In the genomic region with DNA sequence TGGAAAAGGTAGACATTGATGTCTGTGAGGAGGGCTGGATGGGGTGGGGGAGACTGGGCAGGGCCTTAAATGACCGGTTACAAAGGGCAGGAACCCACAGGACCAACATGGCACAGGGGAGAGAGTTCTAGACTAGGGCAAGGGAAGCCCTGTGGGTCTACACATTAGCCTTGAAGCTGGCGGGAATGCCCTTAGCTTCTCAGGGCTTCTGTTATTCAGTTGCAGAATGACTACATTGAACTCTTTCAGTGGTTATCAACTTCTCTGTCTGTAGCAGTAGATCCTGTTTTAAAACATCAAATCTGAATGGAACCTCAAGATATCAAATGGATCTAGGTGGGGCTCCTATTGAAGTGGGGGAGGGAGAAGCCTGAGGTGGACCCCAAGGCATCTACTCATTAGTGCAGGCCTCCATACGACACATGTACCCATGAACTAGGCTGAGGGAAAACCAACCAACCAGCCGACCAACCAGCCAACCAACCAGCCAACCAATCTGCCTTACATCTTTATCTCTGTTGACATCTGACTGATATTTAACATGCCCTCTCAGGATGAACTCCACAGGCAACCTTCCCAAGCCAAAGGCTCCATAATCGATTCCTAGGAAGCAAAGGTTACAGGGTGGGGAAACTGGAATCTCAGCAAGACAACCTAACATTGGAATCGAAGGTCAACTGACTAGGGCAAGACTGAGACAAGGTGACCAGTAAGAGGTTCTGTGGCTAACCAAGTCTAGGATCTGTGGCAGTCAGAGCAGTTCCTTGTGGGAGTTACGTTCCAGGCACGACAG, we compare ENCODE assay signal across 15 cellular contexts. TPM values are rescaled to one million over a fixed set of nuclear protein-coding genes. Genes with fewer than 3 reads are reported as not detected.
DNase-seq lines count a peak whose midpoint lies in the region; ATAC-seq, FAIRE-seq and TF ChIP-seq lines count a peak whose summit lies in the region.
"Had no signal": no experiment of that assay in that cellular context is flagged by ENCODE, and none has a peak within 500 bp of the region (broad histone marks: within the 10 kb centered on the region; RNA-seq: fewer than 3 reads in every experiment).

No MANE protein-coding gene starts in this region.

- TF ChIP-seq CTCF in GM12878 (IDR thresholded peaks at IDR 0.05 in 2 of 3, conservative IDR thresholded peaks at IDR 0.05 in 1 of 3; ENCODE audit: control insufficient read depth in 2 of 3, extremely low read depth in 1 of 3, insufficient read depth in 1 of 3, low read depth in 3 of 3, low read length in 3 of 3) (no peak), Peyer's patch (IDR thresholded peaks at IDR 0.05) (no peak)

- peaks cover 15% of the 10 kb centered on the region for H3K4me1 ChIP-seq in GM12878 (ENCODE audit: control insufficient read depth, insufficient read depth, low read length)
- peaks cover 0 to 9% (median 0%) of the 10 kb centered on the region in 4 donors for H3K4me1 ChIP-seq in Peyer's patch

- 61% methylated on average over 8 of the region's 8 CpGs for WGBS in GM12878 (ENCODE audit: insufficient coverage, insufficient replicate concordance, low lambda C conversion rate, missing lambda C conversion rate)

- no TSS peak for BruUV-seq in GM12878 (replicated peaks; lab: Mats Ljungman, UMichigan)

- POLR2A ChIA-PET in GM12878 (lab: Charles Lee), result interaction anchor here (0.5 to 1.0 kb wide), 2 partner anchors 14 to 174 kb away, joined by 3 to 5 read pairs; no protein-coding TSS in a partner anchor

- peak; percentile 49 for FAIRE-seq in GM12878 (lab: Jason Lieb, UNC)
- FAIRE-seq: islet of Langerhans had no signal

- intact Hi-C loops in GM12878 (cut with micrococcal nuclease; ENCODE audit: unreplicated experiment), result no loop called here

- H3K27ac ChIP-seq in GM12878 (ENCODE audit: control insufficient read depth, insufficient read depth) (no peak overlapping the region), Peyer's patch (peak overlapping the region in 2 of 4 donors; percentile 56 to 59)
- H3K27ac ChIP-seq: right atrium auricular region had no signal

- RAD21 ChIA-PET in GM12878 (lab: Charles Lee; ENCODE audit: unreplicated experiment), result interaction anchor here (0.9 to 1.0 kb wide), 2 partner anchors 12 to 16 kb away, joined by 3 to 4 read pairs; no protein-coding TSS in a partner anchor

- 0 out of 3 replicates have a peak, but pooled peaks cover 2% of the 10 kb centered on the region for H3K9me3 ChIP-seq in GM12878 (replicated peaks; ENCODE audit: control insufficient read depth, insufficient read depth, low read length)
- no peaks in the 10 kb centered on the region for H3K9me3 ChIP-seq in Peyer's patch
- H3K9me3 ChIP-seq: right atrium auricular region had no signal

- TF ChIP-seq EP300 in GM12878 (IDR thresholded peaks at IDR 0.05; ENCODE audit: borderline replicate concordance in 1 of 2, control insufficient read depth in 1 of 2, low read depth in 2 of 2, low read length in 2 of 2), result no peak

- no peaks in the 10 kb centered on the region; the same call in 1 of the 2 replicates for H3K79me2 ChIP-seq in GM12878 (ENCODE audit: control insufficient read depth, insufficient read depth, low read length)

- no peak overlapping the region for H3K9ac ChIP-seq in GM12878 (ENCODE audit: control insufficient read depth, insufficient read depth, low read length)

- H3K4me2 ChIP-seq in GM12878 (ENCODE audit: control insufficient read depth, insufficient read depth), result no peak overlapping the region

- TF ChIP-seq RAD21 in GM12878 (IDR thresholded peaks at IDR 0.05; ENCODE audit: insufficient read depth, low read depth, low read length), result no peak

- in situ Hi-C loops in GM12878 (cut with MboI), result no loop called here

- SMC1A ChIA-PET in GM12878 (lab: Charles Lee; ENCODE audit: uncharacterized antibody, unreplicated experiment), result no interaction called here

- peaks cover 7 to 9% of the 10 kb centered on the region in 2 experiments for H3K36me3 ChIP-seq in GM12878 (ENCODE audit: control insufficient read depth in 2 of 2, insufficient read depth in 2 of 2, low read length in 1 of 2)
- peaks cover 0 to 11% (median 0%) of the 10 kb centered on the region in 3 donors for H3K36me3 ChIP-seq in Peyer's patch

- no peak overlapping the region for H2AFZ ChIP-seq in GM12878 (ENCODE audit: control insufficient read depth, low read depth, low read length)

- no peaks in the 10 kb centered on the region; the same call in 1 of the 2 replicates for H4K20me1 ChIP-seq in GM12878 (ENCODE audit: control insufficient read depth, insufficient read depth)

- no peak for DNase-seq in GM12878 (ENCODE audit: low read depth, low spot score)
- DNase-seq in Peyer's patch, result no peak
- DNase-seq in H4 (ENCODE audit: low spot score), result no peak
- no peak for DNase-seq in HuH-7.5 (ENCODE audit: low spot score)
- no peak for DNase-seq in NCI-H345 (lab: John Stamatoyannopoulos, UW)
- DNase-seq: CD4-positive, alpha-beta T cell; HCEC 1CT; naive thymus-derived CD4-positive, alpha-beta T cell; NCI-H526 treated with DMSO at 0.1 percent for 48 hours; SHP77 treated with DMSO at 0.1 percent for 48 hours had no signal

- CTCF ChIA-PET in GM12878 (lab: Yijun Ruan, JAX), result no interaction called here

- ATAC-seq in GM18858 (IDR thresholded peaks at IDR 0.05; ENCODE audit: unreplicated experiment), result peak; percentile 91
- ATAC-seq in GM21423 (IDR thresholded peaks at IDR 0.05; ENCODE audit: unreplicated experiment), result peak; percentile 80
- ATAC-seq in HG03045 (IDR thresholded peaks at IDR 0.05; ENCODE audit: unreplicated experiment), result peak; percentile 50
- ATAC-seq in GM12878, result peak; percentile 90
- ATAC-seq: naive thymus-derived CD4-positive, alpha-beta T cell had no signal

- H3K4me3 ChIP-seq in GM12878 (no peak overlapping the region), Peyer's patch (no peak overlapping the region)
- H3K4me3 ChIP-seq: right atrium auricular region had no signal

- H3K27me3 ChIP-seq in GM12878 (replicated peaks in 1 of 2; ENCODE audit: control insufficient read depth in 2 of 2, insufficient read depth in 2 of 2, low read length in 1 of 2) (no peaks in the 10 kb centered on the region), Peyer's patch (no peaks in the 10 kb centered on the region)
- H3K27me3 ChIP-seq: right atrium auricular region had no signal

- no peak for TF ChIP-seq POLR2A in GM12878 (IDR thresholded peaks at IDR 0.05; ENCODE audit: low read depth, low read length)
- TF ChIP-seq POLR2A in Peyer's patch (IDR thresholded peaks at IDR 0.05), result no peak

TF ChIP-seq in GM12878, 131 proteins besides CTCF, POLR2A, EP300 and RAD21 (continues in another document):
- TF ChIP-seq JUNB (IDR thresholded peaks at IDR 0.05) (peak; percentile 79), SIN3A (IDR thresholded peaks at IDR 0.05; ENCODE audit: low read depth, low read length) (no peak), EED (IDR thresholded peaks at IDR 0.05; ENCODE audit: low read depth) (peak; percentile 28; the same call in 1 of the 2 replicates), MXI1 (IDR thresholded peaks at IDR 0.05; ENCODE audit: low read depth, low read length) (no peak), LARP7 (IDR thresholded peaks at IDR 0.05) (no peak), E2F4 (IDR thresholded peaks at IDR 0.05; ENCODE audit: low read depth, low read length) (no peak), SMAD5 (IDR thresholded peaks at IDR 0.05; ENCODE audit: low read depth) (no peak), PAX8 (IDR thresholded peaks at IDR 0.05) (no peak), USF2 (IDR thresholded peaks at IDR 0.05; ENCODE audit: borderline replicate concordance, low read depth, low read length) (no peak)
- TF ChIP-seq, protein P1, sequence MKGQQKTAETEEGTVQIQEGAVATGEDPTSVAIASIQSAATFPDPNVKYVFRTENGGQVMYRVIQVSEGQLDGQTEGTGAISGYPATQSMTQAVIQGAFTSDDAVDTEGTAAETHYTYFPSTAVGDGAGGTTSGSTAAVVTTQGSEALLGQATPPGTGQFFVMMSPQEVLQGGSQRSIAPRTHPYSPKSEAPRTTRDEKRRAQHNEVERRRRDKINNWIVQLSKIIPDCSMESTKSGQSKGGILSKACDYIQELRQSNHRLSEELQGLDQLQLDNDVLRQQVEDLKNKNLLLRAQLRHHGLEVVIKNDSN (IDR thresholded peaks at IDR 0.05; ENCODE audit: borderline replicate concordance, extremely low read length, insufficient read depth, low read depth, low read length), result no peak

RNA-seq across cellular contexts. Expression of gene DAP, which starts 48.3 kb away (rescaled TPM):
- total RNA-seq in GM12878 (2013; cell fraction: nucleolus; rRNA removed), result 67.9 and 68.0 TPM in 2 replicates
- total RNA-seq in GM12878 (2014; rRNA removed), result 24.9 and 25.7 TPM in 2 replicates
- 27.2 and 28.9 TPM in 2 replicates for total RNA-seq in GM12878 (2014; rRNA removed; fragmentation: Illumina TruSeq; extraction: Trizol)
- total RNA-seq in GM12878 (2021), result 93.1 and 94.8 TPM in 2 replicates
- polyA plus RNA-seq in GM12878 (2011; ENCODE audit: low read depth), result 64.4 TPM
- 27.0 and 35.0 TPM in 2 replicates for polyA plus RNA-seq in GM12878 (2011; rRNA removed)
- polyA plus RNA-seq in GM12878 (2011; cell fraction: cytosol; rRNA removed), result 63.7 and 66.4 TPM in 2 replicates
- 46.5 and 46.6 TPM in 2 replicates for polyA plus RNA-seq in GM12878 (2011; cell fraction: nucleus; rRNA removed)
- 82.2 and 86.0 TPM in 2 replicates for polyA plus RNA-seq in GM12878 (2012)
- polyA plus RNA-seq in GM12878 (2014; fragmentation: Illumina TruSeq; extraction: Trizol), result 63.7 and 98.6 TPM in 2 replicates
- 10 to 100 TPM; 12.9 to 18.1 TPM for polyA plus RNA-seq in GM12878 (2014; fragmentation: Nextera tagmentation; extraction: Ambion mirVana)
- polyA plus RNA-seq in GM12878 (2014; rRNA removed), result 64.9 and 67.3 TPM in 2 replicates
- 100 to 1,000 TPM; 123 to 130 TPM for polyA plus RNA-seq in GM12878 (2016; fragmentation: Nextera tagmentation; extraction: Ambion mirVana)
- 25.2 and 44.6 TPM in 2 replicates for polyA minus RNA-seq in GM12878 (2011; rRNA and poly(A)+ RNA removed)
- 19.5 and 24.0 TPM in 2 replicates for polyA minus RNA-seq in GM12878 (2011; cell fraction: cytosol; rRNA and poly(A)+ RNA removed)
- 18.0 and 33.5 TPM in 2 replicates for polyA minus RNA-seq in GM12878 (2011; cell fraction: nucleus; rRNA and poly(A)+ RNA removed)
- total RNA-seq in Peyer's patch, result 100 to 1,000 TPM in 2 of 4 donors, 10 to 100 TPM in 2; 52.0 to 138 (median 111) TPM
- 38.0 and 41.5 TPM in 2 replicates for total RNA-seq in H4 (2014; rRNA removed; shearing (Covaris generic))
